Comparison of ENCODE assay signal across 22 cellular contexts in genomic region chr3:30583973-30584372, GRCh38. TPM values are rescaled to one million over a fixed set of nuclear protein-coding genes. Genes with fewer than 3 reads are reported as not detected.
DNase-seq lines count a peak whose midpoint lies in the region; ATAC-seq, FAIRE-seq and TF ChIP-seq lines count a peak whose summit lies in the region.
"Had no signal": no experiment of that assay in that cellular context is flagged by ENCODE, and none has a peak within 500 bp of the region (broad histone marks: within the 10 kb centered on the region; RNA-seq: fewer than 3 reads in every experiment).

No MANE protein-coding gene starts in this region.

- ATAC-seq in mucosa of descending colon: peak; percentile 75
- no peak for ATAC-seq in left lobe of liver

- no peaks in the 10 kb centered on the region for H3K36me3 ChIP-seq in mucosa of descending colon (ENCODE audit: low read depth)
- H3K36me3 ChIP-seq: BE2C, Peyer's patch had no signal

- DNase-seq in HuH-7 (ENCODE audit: low spot score): peak; percentile 30
- no peak for DNase-seq in mucosa of descending colon
- DNase-seq in left lobe of liver (ENCODE audit: low spot score): no peak
- no peak for DNase-seq in cortex of kidney (lab: John Stamatoyannopoulos, UW)
- no peak for DNase-seq in pons (ENCODE audit: low spot score)
- DNase-seq in AG08395 (ENCODE audit: low spot score): no peak
- DNase-seq: BE2C; CD8-positive, alpha-beta memory T cell; DMS153; DND-41; NCI-H1048; NCI-H1417; NCI-H1694; NCI-H2029 treated with DMSO at 0.1 percent for 48 hours; NCI-H2227 treated with DMSO at 0.1 percent for 48 hours; NCI-H526 treated with DMSO at 0.1 percent for 48 hours; Peyer's patch; SHP77 treated with DMSO at 0.1 percent for 48 hours had no signal

- intact Hi-C loops in mucosa of descending colon (cut with DNase I, micrococcal nuclease): no loop called here

- H3K9me3 ChIP-seq in mucosa of descending colon: no peaks in the 10 kb centered on the region
- H3K9me3 ChIP-seq: BE2C, Peyer's patch had no signal

- FAIRE-seq in colon (lab: Jason Lieb, UNC): peak; percentile 76
- FAIRE-seq: GM18507, H54, HTR-8/SVneo had no signal

- no peak overlapping the region for H3K4me3 ChIP-seq in mucosa of descending colon
- H3K4me3 ChIP-seq: Peyer's patch had no signal

- no peaks in the 10 kb centered on the region for H3K4me1 ChIP-seq in mucosa of descending colon (ENCODE audit: low read depth)
- H3K4me1 ChIP-seq: BE2C had no signal

- TF ChIP-seq CTCF in mucosa of descending colon (IDR thresholded peaks at IDR 0.05): no peak

RNA-seq across cellular contexts. Expression of gene TGFBR2, which starts 22.4 kb away (rescaled TPM):
- total RNA-seq in mucosa of descending colon (100 to 1,000 TPM in 1 of 3 donors, 10 to 100 TPM in 2; 39.0 to 134 (median 71.4) TPM), left lobe of liver (26.9 TPM)
